8 cellular contexts compared by ENCODE assay signal in the genomic region with DNA sequence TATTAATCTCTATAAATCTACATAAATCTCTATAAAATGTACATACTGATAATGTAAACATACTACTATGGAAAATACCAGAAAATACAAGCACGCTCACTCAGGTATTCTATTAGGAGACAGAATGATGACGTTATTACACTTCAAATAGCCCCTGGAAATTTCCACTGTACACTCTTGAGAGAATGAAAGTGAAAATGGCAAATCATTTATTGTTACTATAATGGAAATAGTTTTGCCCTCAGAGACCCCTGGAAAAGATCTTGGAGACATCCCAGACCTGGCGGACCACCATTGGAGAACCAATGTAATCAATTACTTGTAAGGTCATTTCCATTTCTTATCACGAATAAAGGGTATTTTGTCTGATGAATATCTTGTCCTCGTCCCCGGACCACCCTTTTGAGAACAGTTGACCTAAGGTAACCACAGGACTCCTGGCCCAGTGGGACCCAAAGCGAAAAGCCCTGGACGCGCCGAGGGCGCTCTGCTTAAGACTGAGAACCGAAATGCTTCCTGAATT. TPM values are rescaled to one million over a fixed set of nuclear protein-coding genes. Genes with fewer than 3 reads are reported as not detected.
A peak's percentile ranks its signal among the peaks of the same experiment; 100 is the strongest.
DNase-seq lines count a peak whose midpoint lies in the region; ATAC-seq, FAIRE-seq and TF ChIP-seq lines count a peak whose summit lies in the region.

No MANE protein-coding gene starts in this region.

- H3K4me1 ChIP-seq in Caco-2 (peaks cover 5% of the 10 kb centered on the region), kidney (ENCODE audit: control insufficient read depth in 1 of 2, insufficient read depth in 1 of 2, low read depth in 1 of 2, low read length in 2 of 2) (no peaks in the 10 kb centered on the region)

- no peaks in the 10 kb centered on the region for H3K27me3 Mint-ChIP-seq in Caco-2 (ENCODE audit: insufficient read depth, unreplicated experiment)
- H3K27me3 Mint-ChIP-seq in activated naive CD8-positive, alpha-beta T cell = peaks cover 30% of the 10 kb centered on the region
- H3K27me3 Mint-ChIP-seq in stimulated activated naive CD8-positive, alpha-beta T cell treated with anti-CD3 and anti-CD28 coated beads, Interleukin-15, Interleukin-2, amounts not matched to agents 100 ng/mL and 50 ng/mL, for 24 hours = peaks cover 46% of the 10 kb centered on the region

- BruUV-seq in Caco-2 (replicated peaks; lab: Mats Ljungman, UMichigan) = TSS peak; percentile 74

- no peaks in the 10 kb centered on the region for H3K9me3 Mint-ChIP-seq in Caco-2 (ENCODE audit: unreplicated experiment)
- H3K9me3 Mint-ChIP-seq in activated naive CD8-positive, alpha-beta T cell (ENCODE audit: low read depth) = no peaks in the 10 kb centered on the region
- H3K9me3 Mint-ChIP-seq in stimulated activated naive CD8-positive, alpha-beta T cell treated with anti-CD3 and anti-CD28 coated beads, Interleukin-15, Interleukin-2, amounts not matched to agents 100 ng/mL and 50 ng/mL, for 24 hours = no peaks in the 10 kb centered on the region

- H3K9me3 ChIP-seq in Caco-2 (no peaks in the 10 kb centered on the region), kidney (ENCODE audit: control insufficient read depth in 1 of 2, low read length in 2 of 2) (no peaks in the 10 kb centered on the region)

- peaks cover 11% of the 10 kb centered on the region for H3K4me1 Mint-ChIP-seq in Caco-2 (ENCODE audit: low read depth, unreplicated experiment)
- peaks cover 15% of the 10 kb centered on the region for H3K4me1 Mint-ChIP-seq in activated naive CD8-positive, alpha-beta T cell (ENCODE audit: low read depth)
- H3K4me1 Mint-ChIP-seq in stimulated activated naive CD8-positive, alpha-beta T cell treated with anti-CD3 and anti-CD28 coated beads, Interleukin-15, Interleukin-2, amounts not matched to agents 100 ng/mL and 50 ng/mL, for 24 hours (ENCODE audit: low read depth) = peaks cover 20% of the 10 kb centered on the region

- no peaks in the 10 kb centered on the region for H3K27me3 ChIP-seq in Caco-2 (replicated peaks; ENCODE audit: control insufficient read depth, insufficient read depth, low read length)

- peak overlapping the region; percentile 86 to 91 for H3K27ac ChIP-seq in kidney (ENCODE audit: low read depth in 2 of 2, low read length in 2 of 2)

- peak; percentile 72 for FAIRE-seq in kidney (lab: Jason Lieb, UNC)

- H3K27ac Mint-ChIP-seq in Caco-2 (ENCODE audit: unreplicated experiment) = peak overlapping the region; percentile 83
- H3K27ac Mint-ChIP-seq in activated naive CD8-positive, alpha-beta T cell = peak overlapping the region; percentile 66
- peak overlapping the region; percentile 88 for H3K27ac Mint-ChIP-seq in stimulated activated naive CD8-positive, alpha-beta T cell treated with anti-CD3 and anti-CD28 coated beads, Interleukin-15, Interleukin-2, amounts not matched to agents 100 ng/mL and 50 ng/mL, for 24 hours

- CTCF ChIA-PET in Caco-2 (lab: Charles Lee) = interaction anchor here (0.7 kb wide), 1 partner anchor 236 kb away, joined by 3 read pairs; no protein-coding TSS in a partner anchor

- H3K36me3 ChIP-seq in Caco-2 (ENCODE audit: control insufficient read depth, insufficient read depth, low read length) = no peaks in the 10 kb centered on the region; the same call in none of the 2 replicates
- H3K36me3 ChIP-seq in kidney (ENCODE audit: control insufficient read depth in 1 of 2, insufficient read depth in 2 of 2, low read length in 2 of 2) = no peaks in the 10 kb centered on the region

- no peak for DNase-seq in Caco-2
- DNase-seq in kidney = no peak
- DNase-seq in NCI-H526 treated with DMSO at 0.1 percent for 48 hours (lab: John Stamatoyannopoulos, UW) = no peak
- no peak for DNase-seq in HuH-7 (ENCODE audit: low spot score)

- POLR2A ChIA-PET in Caco-2 (lab: Charles Lee) = interaction anchor here (0.6 kb wide), 1 partner anchor 597 kb away, joined by 3 read pairs; no protein-coding TSS in a partner anchor

- H3K4me3 ChIP-seq in Caco-2 (ENCODE audit: low read depth, low read length) = peak overlapping the region; percentile 98
- peak overlapping the region; percentile 93 to 95 for H3K4me3 ChIP-seq in kidney (ENCODE audit: low read length in 2 of 2)

- H3K4me3 Mint-ChIP-seq in Caco-2 (ENCODE audit: unreplicated experiment) = peak overlapping the region; percentile 86
- peak overlapping the region; percentile 88 for H3K4me3 Mint-ChIP-seq in activated naive CD8-positive, alpha-beta T cell
- H3K4me3 Mint-ChIP-seq in stimulated activated naive CD8-positive, alpha-beta T cell treated with anti-CD3 and anti-CD28 coated beads, Interleukin-15, Interleukin-2, amounts not matched to agents 100 ng/mL and 50 ng/mL, for 24 hours = peak overlapping the region; percentile 90

- H3K36me3 Mint-ChIP-seq in Caco-2 (ENCODE audit: insufficient read depth, unreplicated experiment) = no peaks in the 10 kb centered on the region
- H3K36me3 Mint-ChIP-seq in activated naive CD8-positive, alpha-beta T cell = no peaks in the 10 kb centered on the region
- H3K36me3 Mint-ChIP-seq in stimulated activated naive CD8-positive, alpha-beta T cell treated with anti-CD3 and anti-CD28 coated beads, Interleukin-15, Interleukin-2, amounts not matched to agents 100 ng/mL and 50 ng/mL, for 24 hours (ENCODE audit: low read depth) = no peaks in the 10 kb centered on the region

- TF ChIP-seq CTCF in Caco-2 (IDR thresholded peaks at IDR 0.05; ENCODE audit: insufficient read depth in 1 of 2, low read depth in 1 of 2, low read length in 1 of 2, severe bottlenecking in 1 of 2, unreplicated experiment in 1 of 2) (no peak), kidney (IDR thresholded peaks at IDR 0.05; ENCODE audit: borderline replicate concordance, extremely low read depth, insufficient read depth) (no peak)

- peak; percentile 31 for ATAC-seq in GM19397 (IDR thresholded peaks at IDR 0.05; ENCODE audit: unreplicated experiment)
- peak; percentile 39 for ATAC-seq in HG03460 (IDR thresholded peaks at IDR 0.05; ENCODE audit: unreplicated experiment)

- H3K9ac ChIP-seq in kidney (ENCODE audit: low read length in 2 of 2) = peak overlapping the region; percentile 84 to 92

- intact Hi-C loops in Caco-2 (cut with micrococcal nuclease; ENCODE audit: unreplicated experiment) (no loop called here), kidney (cut with DNase I) (no loop called here)

RNA-seq across cellular contexts. Expression of gene PRRG4, which starts 0.5 kb away (rescaled TPM):
- total RNA-seq in Caco-2 (2022) (6.8 and 6.9 TPM in 2 replicates), kidney (18.4 TPM)
- polyA plus RNA-seq in kidney (ENCODE audit: insufficient read depth, low read depth, low replicate concordance) = 6.4 TPM

RNA-seq across cellular contexts. Expression of gene CCDC73, which starts 34.8 kb away (rescaled TPM):
- total RNA-seq in Caco-2 (2022) (not detected in 2 replicates), kidney (0.25 TPM)
- 0.47 TPM for polyA plus RNA-seq in kidney (ENCODE audit: insufficient read depth, low read depth, low replicate concordance)
